Comparison of ENCODE assay signal across 21 cellular contexts in the genomic region with DNA sequence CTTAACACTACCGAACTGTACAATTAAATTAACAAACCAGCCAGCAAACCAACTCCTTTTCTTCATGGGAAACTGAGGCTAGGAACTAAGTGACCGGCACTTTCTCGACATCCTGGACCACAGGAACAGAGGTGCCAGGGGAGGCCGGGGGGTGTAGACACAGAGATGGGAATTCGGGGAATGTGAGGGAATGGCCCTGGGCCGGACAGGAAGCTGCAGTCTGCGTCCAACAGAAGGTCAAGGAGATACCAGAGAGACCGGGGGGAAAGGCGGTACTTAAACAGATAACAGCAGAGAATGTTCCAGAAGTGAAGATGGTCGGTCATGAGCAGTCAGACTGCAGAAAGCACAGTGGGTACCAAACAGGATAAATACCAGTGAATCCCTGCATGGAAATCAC. TPM values are rescaled to one million over a fixed set of nuclear protein-coding genes. Genes with fewer than 3 reads are reported as not detected.
DNase-seq lines count a peak whose midpoint lies in the region; ATAC-seq and TF ChIP-seq lines count a peak whose summit lies in the region.
"Had no signal": no experiment of that assay in that cellular context is flagged by ENCODE, and none has a peak within 500 bp of the region (broad histone marks: within the 10 kb centered on the region; RNA-seq: fewer than 3 reads in every experiment).

No MANE protein-coding gene starts in this region.

- peaks cover 15% of the 10 kb centered on the region for H3K4me1 ChIP-seq in lower lobe of right lung
- no peaks in the 10 kb centered on the region for H3K4me1 ChIP-seq in stomach

- H3K36me3 Mint-ChIP-seq in activated T-cell treated with anti-CD3 and anti-CD28 coated beads, Interleukin-2, amount 50 U/mL, for 72 hours (ENCODE audit: insufficient read depth in 2 of 2): no peaks in the 10 kb centered on the region
- no peaks in the 10 kb centered on the region for H3K36me3 Mint-ChIP-seq in activated naive CD4-positive, alpha-beta T cell treated with anti-CD3 and anti-CD28 coated beads, Interleukin-2, amount 50 U/mL, for 72 hours

- TF ChIP-seq POLR2A in stomach (IDR thresholded peaks at IDR 0.05): no peak

- TF ChIP-seq EP300 in stomach (IDR thresholded peaks at IDR 0.05): no peak

- intact Hi-C loops in lower lobe of right lung (cut with DNase I) (no loop called here), stomach (cut with DNase I; ENCODE audit: low total_unique reads) (no loop called here)

- H3K27me3 ChIP-seq in lower lobe of right lung (ENCODE audit: low read depth): no peaks in the 10 kb centered on the region
- H3K27me3 ChIP-seq in stomach: no peaks in the 10 kb centered on the region
- H3K27me3 ChIP-seq: cardiac muscle cell, neutrophil had no signal

- TF ChIP-seq CTCF in lower lobe of right lung (IDR thresholded peaks at IDR 0.05) (no peak), stomach (IDR thresholded peaks at IDR 0.05) (no peak)

- H3K27ac Mint-ChIP-seq in activated T-cell treated with anti-CD3 and anti-CD28 coated beads, Interleukin-2, amount 50 U/mL, for 72 hours: peak overlapping the region; percentile 70
- peak overlapping the region; percentile 80 to 87 for H3K27ac Mint-ChIP-seq in activated naive CD4-positive, alpha-beta T cell treated with anti-CD3 and anti-CD28 coated beads, Interleukin-2, amount 50 U/mL, for 72 hours
- H3K27ac Mint-ChIP-seq: stimulated activated naive CD8-positive, alpha-beta T cell treated with anti-CD3 and anti-CD28 coated beads, Interleukin-15, Interleukin-2, amounts not matched to agents 100 ng/mL and 50 ng/mL, for 24 hours had no signal

- H3K4me1 Mint-ChIP-seq in activated T-cell treated with anti-CD3 and anti-CD28 coated beads, Interleukin-2, amount 50 U/mL, for 72 hours (ENCODE audit: low read depth): peaks cover 41% of the 10 kb centered on the region

- H3K4me3 Mint-ChIP-seq in activated T-cell treated with anti-CD3 and anti-CD28 coated beads, Interleukin-2, amount 50 U/mL, for 72 hours: peak overlapping the region; percentile 7 to 14
- H3K4me3 Mint-ChIP-seq: stimulated activated naive CD8-positive, alpha-beta T cell treated with anti-CD3 and anti-CD28 coated beads, Interleukin-15, Interleukin-2, amounts not matched to agents 100 ng/mL and 50 ng/mL, for 24 hours had no signal

- H3K27me3 Mint-ChIP-seq in activated T-cell treated with anti-CD3 and anti-CD28 coated beads, Interleukin-2, amount 50 U/mL, for 72 hours (ENCODE audit: low read depth): no peaks in the 10 kb centered on the region
- H3K27me3 Mint-ChIP-seq: stimulated activated naive CD8-positive, alpha-beta T cell treated with anti-CD3 and anti-CD28 coated beads, Interleukin-15, Interleukin-2, amounts not matched to agents 100 ng/mL and 50 ng/mL, for 24 hours had no signal

- ATAC-seq in activated T-cell treated with anti-CD3 and anti-CD28 coated beads, Interleukin-2, amount 50 U/mL, for 72 hours (replicated peaks in 1 of 2): no peak
- no peak for ATAC-seq in activated naive CD4-positive, alpha-beta T cell treated with anti-CD3 and anti-CD28 coated beads, Interleukin-2, amount 50 U/mL, for 72 hours
- no peak for ATAC-seq in lower lobe of right lung
- no peak for ATAC-seq in HG03457 (IDR thresholded peaks at IDR 0.05; ENCODE audit: unreplicated experiment)

- H3K27ac ChIP-seq in lower lobe of right lung (no peak overlapping the region), stomach (peak overlapping the region in 1 of 5 donors; percentile 0)
- H3K27ac ChIP-seq: cardiac muscle cell, neutrophil, SK-N-MC, VCaP had no signal

- no peaks in the 10 kb centered on the region for H3K9me3 ChIP-seq in lower lobe of right lung
- no peaks in the 10 kb centered on the region for H3K9me3 ChIP-seq in stomach
- H3K9me3 ChIP-seq: mucosa of descending colon, neutrophil had no signal

- H3K9me3 Mint-ChIP-seq in activated T-cell treated with anti-CD3 and anti-CD28 coated beads, Interleukin-2, amount 50 U/mL, for 72 hours: no peaks in the 10 kb centered on the region
- H3K9me3 Mint-ChIP-seq in activated naive CD4-positive, alpha-beta T cell treated with anti-CD3 and anti-CD28 coated beads, Interleukin-2, amount 50 U/mL, for 72 hours: no peaks in the 10 kb centered on the region
- H3K9me3 Mint-ChIP-seq: stimulated activated naive CD8-positive, alpha-beta T cell treated with anti-CD3 and anti-CD28 coated beads, Interleukin-15, Interleukin-2, amounts not matched to agents 100 ng/mL and 50 ng/mL, for 24 hours had no signal

- 73 to 80% (median 76%) methylated on average over 10 of the region's 10 CpGs for WGBS in stomach, 5 donors

- H3K4me3 ChIP-seq in lower lobe of right lung (no peak overlapping the region), stomach (no peak overlapping the region)
- H3K4me3 ChIP-seq: cardiac muscle cell, mucosa of descending colon, SK-N-MC had no signal

- no peaks in the 10 kb centered on the region for H3K36me3 ChIP-seq in lower lobe of right lung
- no peaks in the 10 kb centered on the region for H3K36me3 ChIP-seq in stomach
- H3K36me3 ChIP-seq: cardiac muscle cell, neutrophil had no signal

- no peak for DNase-seq in activated T-cell treated with anti-CD3 and anti-CD28 coated beads, Interleukin-2, amount 50 U/mL, for 72 hours
- DNase-seq in activated T-cell treated with anti-CD3 and anti-CD28 coated beads, Interleukin-2, amount 50 U/mL, for 48 hours: no peak
- DNase-seq in ELF-1 (ENCODE audit: low read depth, low spot score) (peak; percentile 49), lower lobe of right lung (peak; percentile 34), SHP77 (lab: John Stamatoyannopoulos, UW) (no peak), stomach (no peak)
- no peak for DNase-seq in activated naive CD4-positive, alpha-beta T cell treated with anti-CD3 and anti-CD28 coated beads, Interleukin-2, amount 50 U/mL, for 72 hours (ENCODE audit: low spot score in 2 of 2)
- DNase-seq: ACHN, HCEC 1CT, hypothalamus, Karpas-422, kidney glomerular epithelial cell, NCI-H1105 treated with DMSO at 0.1 percent for 48 hours, NCI-H526 treated with DMSO at 0.1 percent for 48 hours had no signal

RNA-seq across cellular contexts. Expression of a gene that starts 40.3 kb away (rescaled TPM):
- total RNA-seq in activated T-cell treated with anti-CD3 and anti-CD28 coated beads, Interleukin-2, amount 50 U/mL, for 72 hours: not detected
- total RNA-seq in activated naive CD4-positive, alpha-beta T cell treated with anti-CD3 and anti-CD28 coated beads, Interleukin-2, amount 50 U/mL, for 72 hours: not detected
- not detected for total RNA-seq in lower lobe of right lung
- under 1 TPM in 1 of 5 donors, not detected in 4; under 0.01 TPM for total RNA-seq in stomach
- polyA plus RNA-seq in stomach: under 1 TPM in 1 of 3 donors, not detected in 2; 0.15 TPM
- total RNA-seq: cardiac muscle cell, mucosa of descending colon had no signal

Comparison
In these comparisons a context has a peak if more than half of its experiments do, and no peak if none do; other contexts are left out.
1. DNase-seq: peak in ELF-1 (single experiment) and lower lobe of right lung (single experiment); none in activated T-cell treated with anti-CD3 and anti-CD28 coated beads, Interleukin-2, amount 50 U/mL, for 72 hours (0 of 2), activated T-cell treated with anti-CD3 and anti-CD28 coated beads, Interleukin-2, amount 50 U/mL, for 48 hours (0 of 2), activated naive CD4-positive, alpha-beta T cell treated with anti-CD3 and anti-CD28 coated beads, Interleukin-2, amount 50 U/mL, for 72 hours (0 of 2), SHP77 (0 of 2) and stomach (single experiment).